Comparison of ENCODE assay signal across 34 cellular contexts in the genomic region with DNA sequence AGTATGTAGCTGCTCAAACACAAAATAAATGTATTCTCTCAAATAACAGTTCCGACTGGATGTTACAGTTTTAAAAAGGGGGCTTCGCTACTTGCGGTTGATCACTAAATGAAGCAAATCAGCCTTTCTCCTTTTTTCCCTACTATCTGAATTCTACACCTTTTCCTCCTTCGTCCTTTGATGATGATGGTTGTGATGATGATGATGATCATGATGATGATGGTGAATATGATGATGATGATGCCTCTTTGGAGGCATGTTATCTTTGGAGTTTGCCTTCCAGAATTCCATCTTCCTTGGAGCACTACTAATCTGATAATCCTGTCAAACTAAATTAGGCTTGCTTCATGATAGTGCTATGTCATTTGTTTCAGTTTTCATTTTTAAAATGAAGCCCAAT.
"Had no signal": no experiment of that assay in that cellular context is flagged by ENCODE, and none has a peak within 500 bp of the region (broad histone marks: within the 10 kb centered on the region; RNA-seq: fewer than 3 reads in every experiment).

No MANE protein-coding gene starts in this region.

- H3K36me3 ChIP-seq: MG63 had no signal

- H3K4me3 ChIP-seq: MG63 had no signal

- H3K9me3 ChIP-seq: MG63 had no signal

- DNase-seq: Karpas-422, Kasumi-1, MG63, MM.1S, MV-4-11, NCI-H1048, NCI-H1092, NCI-H1092 treated with DMSO at 0.1 percent for 48 hours, NCI-H1105, NCI-H1105 treated with DMSO at 0.1 percent for 48 hours, NCI-H1417, NCI-H1417 treated with DMSO at 0.1 percent for 48 hours, NCI-H1436, NCI-H1436 treated with DMSO at 0.1 percent for 48 hours, NCI-H146, NCI-H1694, NCI-H1694 treated with DMSO at 0.1 percent for 48 hours, NCI-H187, NCI-H187 treated with DMSO at 0.1 percent for 48 hours, NCI-H1930, NCI-H2029, NCI-H2029 treated with DMSO at 0.1 percent for 48 hours, NCI-H2081, NCI-H2081 treated with DMSO at 0.1 percent for 48 hours, NCI-H2107, NCI-H2171, NCI-H2171 treated with DMSO at 0.1 percent for 48 hours, NCI-H2227 treated with DMSO at 0.1 percent for 48 hours, NCI-H226, NCI-H345, NCI-H446, NCI-H446 treated with DMSO at 0.1 percent for 48 hours, NCI-H510A, NCI-H510A treated with DMSO at 0.1 percent for 48 hours had no signal

- H3K27me3 ChIP-seq: MG63 had no signal
